In genomic region chr16:90093799-90094198, GRCh38 we compare ENCODE assay signal across 16 cellular contexts. TPM values are rescaled to one million over a fixed set of nuclear protein-coding genes. Genes with fewer than 3 reads are reported as not detected.
DNase-seq lines count a peak whose midpoint lies in the region; TF ChIP-seq lines count a peak whose summit lies in the region.
"Not testable (repeated sequence)": the region's sequence is repeated elsewhere in the genome, so short reads cannot be mapped to it uniquely, and the experiment has no call there.
"Had no signal": no experiment of that assay in that cellular context is flagged by ENCODE, and none has a peak within 500 bp of the region (broad histone marks: within the 10 kb centered on the region; RNA-seq: fewer than 3 reads in every experiment).

No MANE protein-coding gene starts in this region.

- not testable (repeated sequence) for TF ChIP-seq CTCF in WERI-Rb-1 (IDR thresholded peaks at IDR 0.05; ENCODE audit: low read depth, low read length); osteocyte (IDR thresholded peaks at IDR 0.05)

- H3K36me3 ChIP-seq in WERI-Rb-1: not testable (repeated sequence)

- H3K27me3 ChIP-seq in WERI-Rb-1 (ENCODE audit: insufficient read depth, low read depth, severe bottlenecking): not testable (repeated sequence)

- H3K27ac ChIP-seq in WERI-Rb-1: not testable (repeated sequence)

- H3K36me3 Mint-ChIP-seq in osteocyte (ENCODE audit: unreplicated experiment): not testable (repeated sequence)

- not testable (repeated sequence) for H3K9me3 Mint-ChIP-seq in osteocyte (ENCODE audit: unreplicated experiment)

- H3K27ac Mint-ChIP-seq in osteocyte (ENCODE audit: unreplicated experiment): not testable (repeated sequence)

- H3K4me3 Mint-ChIP-seq in osteocyte (ENCODE audit: unreplicated experiment): not testable (repeated sequence)

- H3K27me3 Mint-ChIP-seq in osteocyte (ENCODE audit: unreplicated experiment): peaks cover 13% of the 10 kb centered on the region

- H3K4me1 Mint-ChIP-seq in osteocyte (ENCODE audit: unreplicated experiment): not testable (repeated sequence)

- DNase-seq in NCI-H69 (lab: John Stamatoyannopoulos, UW) (peak; percentile 14), WERI-Rb-1 (peak; percentile 3), left kidney (ENCODE audit: low read depth, low spot score) (peak; percentile 4), osteocyte (ENCODE audit: extremely low spot score, unreplicated experiment) (peak; percentile 82), posterior vena cava (ENCODE audit: low spot score) (peak; percentile 61)

- H3K4me3 ChIP-seq in WERI-Rb-1 (ENCODE audit: low read depth, low read length): not testable (repeated sequence)

- intact Hi-C loops in posterior vena cava (cut with DNase I): not testable (repeated sequence)

- H3K9me3 ChIP-seq in WERI-Rb-1 (ENCODE audit: severe bottlenecking): not testable (repeated sequence)

RNA-seq across cellular contexts. Expression of gene PRDM7, which starts 16.7 kb away (rescaled TPM):
- not detected in 2 replicates for total RNA-seq in osteocyte
- total RNA-seq in posterior vena cava: not detected
- total RNA-seq: A172; A673; B cell; Caco-2; Calu3; CD4-positive, alpha-beta memory T cell; CD4-positive, alpha-beta T cell; CD4-positive, CD25-positive, alpha-beta regulatory T cell; CD8-positive, alpha-beta memory T cell; CD8-positive, alpha-beta T cell; Daoy had no signal

Comparison
In these comparisons a context has a peak if more than half of its experiments do, and no peak if none do; other contexts are left out.
1. DNase-seq: peak in every context shown above with its lines; median percentile 82 in osteocyte; 61 in posterior vena cava; 14 in NCI-H69; 4 in left kidney; 3 in WERI-Rb-1.